In genomic region chr9:33885948-33886347, GRCh38 we compare ENCODE assay signal across 3 cellular contexts.
A peak's percentile ranks its signal among the peaks of the same experiment; 100 is the strongest.
TF ChIP-seq lines count a peak whose summit lies in the region.

No MANE protein-coding gene starts in this region.

TF ChIP-seq in SK-N-SH, 30 proteins besides CTCF, POLR2A, EP300 and RAD21 (continued from another document):
- no peak for TF ChIP-seq CHD2 (IDR thresholded peaks at IDR 0.05; ENCODE audit: low read length, partially characterized antibody)
- no peak for TF ChIP-seq POLR2AphosphoS5 (IDR thresholded peaks at IDR 0.05; ENCODE audit: low read depth, low read length)
- TF ChIP-seq EZH2phosphoT487 (IDR thresholded peaks at IDR 0.05; ENCODE audit: borderline replicate concordance, low read depth), result no peak
- no peak for TF ChIP-seq FOXJ3 (CRISPR knock-in tag; IDR thresholded peaks at IDR 0.05)
- no peak for TF ChIP-seq NRF1 (IDR thresholded peaks at IDR 0.05; ENCODE audit: low read depth, low read length)
- TF ChIP-seq YY1 (IDR thresholded peaks at IDR 0.05; ENCODE audit: low read depth), result no peak
- TF ChIP-seq MXI1 (IDR thresholded peaks at IDR 0.05; ENCODE audit: low read depth, low read length), result no peak
- TF ChIP-seq TCF12 (IDR thresholded peaks at IDR 0.05), result no peak
- TF ChIP-seq, protein P1, sequence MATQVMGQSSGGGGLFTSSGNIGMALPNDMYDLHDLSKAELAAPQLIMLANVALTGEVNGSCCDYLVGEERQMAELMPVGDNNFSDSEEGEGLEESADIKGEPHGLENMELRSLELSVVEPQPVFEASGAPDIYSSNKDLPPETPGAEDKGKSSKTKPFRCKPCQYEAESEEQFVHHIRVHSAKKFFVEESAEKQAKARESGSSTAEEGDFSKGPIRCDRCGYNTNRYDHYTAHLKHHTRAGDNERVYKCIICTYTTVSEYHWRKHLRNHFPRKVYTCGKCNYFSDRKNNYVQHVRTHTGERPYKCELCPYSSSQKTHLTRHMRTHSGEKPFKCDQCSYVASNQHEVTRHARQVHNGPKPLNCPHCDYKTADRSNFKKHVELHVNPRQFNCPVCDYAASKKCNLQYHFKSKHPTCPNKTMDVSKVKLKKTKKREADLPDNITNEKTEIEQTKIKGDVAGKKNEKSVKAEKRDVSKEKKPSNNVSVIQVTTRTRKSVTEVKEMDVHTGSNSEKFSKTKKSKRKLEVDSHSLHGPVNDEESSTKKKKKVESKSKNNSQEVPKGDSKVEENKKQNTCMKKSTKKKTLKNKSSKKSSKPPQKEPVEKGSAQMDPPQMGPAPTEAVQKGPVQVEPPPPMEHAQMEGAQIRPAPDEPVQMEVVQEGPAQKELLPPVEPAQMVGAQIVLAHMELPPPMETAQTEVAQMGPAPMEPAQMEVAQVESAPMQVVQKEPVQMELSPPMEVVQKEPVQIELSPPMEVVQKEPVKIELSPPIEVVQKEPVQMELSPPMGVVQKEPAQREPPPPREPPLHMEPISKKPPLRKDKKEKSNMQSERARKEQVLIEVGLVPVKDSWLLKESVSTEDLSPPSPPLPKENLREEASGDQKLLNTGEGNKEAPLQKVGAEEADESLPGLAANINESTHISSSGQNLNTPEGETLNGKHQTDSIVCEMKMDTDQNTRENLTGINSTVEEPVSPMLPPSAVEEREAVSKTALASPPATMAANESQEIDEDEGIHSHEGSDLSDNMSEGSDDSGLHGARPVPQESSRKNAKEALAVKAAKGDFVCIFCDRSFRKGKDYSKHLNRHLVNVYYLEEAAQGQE (IDR thresholded peaks at IDR 0.05; ENCODE audit: low read depth, low read length), result no peak

TF ChIP-seq in SK-N-SH treated with all-trans-retinoic acid at 6 μM for 48 hours, 23 proteins besides CTCF, POLR2A, EP300 and RAD21 (continued from another document):
- TF ChIP-seq ESRRG (CRISPR knock-in tag; IDR thresholded peaks at IDR 0.05) (no peak), RARB (CRISPR knock-in tag; IDR thresholded peaks at IDR 0.05) (no peak), POU6F1 (CRISPR knock-in tag; IDR thresholded peaks at IDR 0.05; ENCODE audit: borderline replicate concordance, low read depth) (no peak), ZC3H10 (CRISPR knock-in tag; IDR thresholded peaks at IDR 0.05) (no peak), CSDC2 (CRISPR knock-in tag; IDR thresholded peaks at IDR 0.05) (no peak), ZNF565 (CRISPR knock-in tag; conservative IDR thresholded peaks at IDR 0.05; ENCODE audit: low read depth) (no peak), ZFP3 (CRISPR knock-in tag; IDR thresholded peaks at IDR 0.05) (no peak), TSHZ2 (CRISPR knock-in tag; IDR thresholded peaks at IDR 0.05) (no peak), OSR1 (CRISPR knock-in tag; IDR thresholded peaks at IDR 0.05) (no peak), SNAI2 (CRISPR knock-in tag; IDR thresholded peaks at IDR 0.05) (no peak), ZFP30 (CRISPR knock-in tag; IDR thresholded peaks at IDR 0.05) (no peak), ARNTL (CRISPR knock-in tag; IDR thresholded peaks at IDR 0.05; ENCODE audit: borderline replicate concordance, low read depth) (no peak)

TF ChIP-seq in IMR-90, 13 proteins besides CTCF, POLR2A, EP300 and RAD21:
- no peak for TF ChIP-seq USF2 (IDR thresholded peaks at IDR 0.05; ENCODE audit: low read depth, low read length)
- TF ChIP-seq MAFK (IDR thresholded peaks at IDR 0.05; ENCODE audit: low read depth, low read length), result peak; percentile 98
